Comparison of ENCODE assay signal across 9 cellular contexts in the genomic region with DNA sequence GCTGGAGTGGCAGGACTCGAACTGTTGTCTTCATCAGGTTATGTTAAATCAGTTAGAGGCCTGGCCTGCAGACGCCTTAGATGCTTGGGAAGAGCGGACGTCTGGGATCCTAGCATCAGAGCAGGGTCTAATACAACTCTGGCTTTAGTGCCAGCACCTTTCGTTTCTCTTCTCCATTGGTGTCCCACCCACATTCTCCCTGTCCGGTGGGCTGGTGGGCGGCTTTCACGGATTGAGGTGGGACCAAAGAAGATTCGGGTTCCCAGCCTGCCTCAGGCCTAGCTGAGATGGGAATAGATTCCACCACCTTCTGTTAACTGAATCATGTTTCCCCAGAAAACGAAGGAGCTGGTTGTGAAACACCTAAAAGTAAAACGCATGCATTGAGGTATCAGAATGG. TPM values are rescaled to one million over a fixed set of nuclear protein-coding genes. Genes with fewer than 3 reads are reported as not detected.
DNase-seq lines count a peak whose midpoint lies in the region; ATAC-seq, FAIRE-seq and TF ChIP-seq lines count a peak whose summit lies in the region.
"Had no signal": no experiment of that assay in that cellular context is flagged by ENCODE, and none has a peak within 500 bp of the region (broad histone marks: within the 10 kb centered on the region; RNA-seq: fewer than 3 reads in every experiment).

No MANE protein-coding gene starts in this region.

- H3K4ac ChIP-seq in H1 (replicated peaks; ENCODE audit: insufficient read length, low read depth, low read length): no peak overlapping the region

- H3K9me3 ChIP-seq in Caco-2 (no peaks in the 10 kb centered on the region), Loucy (ENCODE audit: insufficient read depth, low read depth, low read length) (no peaks in the 10 kb centered on the region), H1 (ENCODE audit: insufficient read depth in 2 of 2, low read depth in 1 of 2, low read length in 1 of 2) (no peaks in the 10 kb centered on the region), parathyroid adenoma (ENCODE audit: control insufficient read depth, low read length) (no peaks in the 10 kb centered on the region)

- H4K8ac ChIP-seq in H1 (ENCODE audit: extremely low read depth, insufficient read depth, low read length): no peak overlapping the region

- H3K36me3 Mint-ChIP-seq in Caco-2 (ENCODE audit: insufficient read depth, unreplicated experiment): no peaks in the 10 kb centered on the region

- H2AK5ac ChIP-seq in H1 (ENCODE audit: low read depth, low read length): no peak overlapping the region

- TF ChIP-seq POLR2A in H1 (IDR thresholded peaks at IDR 0.05; ENCODE audit: control extremely low read depth in 1 of 2, low read depth in 2 of 2, low read length in 2 of 2) (no peak), GM18505 (IDR thresholded peaks at IDR 0.05; ENCODE audit: borderline replicate concordance, extremely low read depth, insufficient read depth, insufficient read length) (no peak)

- 62% methylated on average over 11 of the region's 11 CpGs; no CpG with 5 or more reads in 1 of the 2 experiments for WGBS in H1 (ENCODE audit: extremely low coverage in 1 of 2, insufficient coverage in 1 of 2, insufficient read length in 1 of 2, insufficient replicate concordance in 2 of 2, low coverage in 1 of 2, low lambda C conversion rate in 2 of 2, missing lambda C conversion rate in 1 of 2), 2 experiments

- TF ChIP-seq RAD21 in H1 (IDR thresholded peaks at IDR 0.05 in 1 of 2, conservative IDR thresholded peaks at IDR 0.05 in 1 of 2; ENCODE audit: low read depth in 2 of 2, low read length in 2 of 2): no peak

- no peak overlapping the region for H3K27ac ChIP-seq in H1 (ENCODE audit: low read depth, low read length)
- no peak overlapping the region for H3K27ac ChIP-seq in parathyroid adenoma

- H3K4me1 Mint-ChIP-seq in Caco-2 (ENCODE audit: low read depth, unreplicated experiment): no peaks in the 10 kb centered on the region

- POLR2A ChIA-PET in Caco-2 (lab: Charles Lee): no interaction called here
- POLR2A ChIA-PET in H1 (lab: Charles Lee; ENCODE audit: partially characterized antibody): interaction anchor here (1.2 to 1.5 kb wide), 5 partner anchors 9 to 32 kb away, joined by 3 to 7 read pairs (median 3); no protein-coding TSS in a partner anchor

- H2BK15ac ChIP-seq in H1 (ENCODE audit: low read length): no peak overlapping the region

- H3K27ac Mint-ChIP-seq in Caco-2 (ENCODE audit: unreplicated experiment): no peak overlapping the region

- H2BK12ac ChIP-seq in H1 (ENCODE audit: low read depth, low read length): no peak overlapping the region

- FAIRE-seq in H1 (lab: Jason Lieb, UNC): no peak

- no peaks in the 10 kb centered on the region for H3K4me1 ChIP-seq in Caco-2
- H3K4me1 ChIP-seq in Loucy (ENCODE audit: insufficient read depth, low read length, poor library complexity, severe bottlenecking): peaks cover 30% of the 10 kb centered on the region
- peaks cover 0 to 4% (median 3%) of the 10 kb centered on the region in 4 experiments; a peak in 4 of 7 replicates for H3K4me1 ChIP-seq in H1 (replicated peaks in 1 of 4; ENCODE audit: control insufficient read depth in 3 of 4, insufficient read depth in 4 of 4, low read length in 3 of 4)
- no peaks in the 10 kb centered on the region for H3K4me1 ChIP-seq in parathyroid adenoma

- no peak for TF ChIP-seq EP300 in H1 (IDR thresholded peaks at IDR 0.05; ENCODE audit: borderline replicate concordance in 1 of 2, low read depth in 2 of 2, low read length in 2 of 2)

- no peaks in the 10 kb centered on the region for H3K79me1 ChIP-seq in H1 (ENCODE audit: low read depth, low read length)

- peaks cover 3% of the 10 kb centered on the region for H3K27me3 Mint-ChIP-seq in Caco-2 (ENCODE audit: insufficient read depth, unreplicated experiment)

- CTCF ChIA-PET in Caco-2 (lab: Charles Lee) (no interaction called here), H1 (lab: Charles Lee; ENCODE audit: partially characterized antibody) (interaction anchor here (0.6 to 1.1 kb wide), 3 partner anchors 34 to 637 kb away, joined by 3 read pairs; no protein-coding TSS in a partner anchor)

- no peak overlapping the region for H3K14ac ChIP-seq in H1 (ENCODE audit: insufficient read length)

- H2AFZ ChIP-seq in Loucy (ENCODE audit: low read length) (no peak overlapping the region), H1 (ENCODE audit: low read length) (no peak overlapping the region), parathyroid adenoma (peak overlapping the region; percentile 90)

- H3K9ac ChIP-seq in Loucy (ENCODE audit: low read depth, low read length, poor library complexity, severe bottlenecking): peak overlapping the region; percentile 83
- no peak overlapping the region; a peak in 2 of 7 replicates for H3K9ac ChIP-seq in H1 (replicated peaks in 1 of 4; ENCODE audit: extremely low read depth in 1 of 4, low read depth in 3 of 4, low read length in 3 of 4)
- no peak overlapping the region for H3K9ac ChIP-seq in parathyroid adenoma

- H3K56ac ChIP-seq in H1 (replicated peaks; ENCODE audit: insufficient read length, low read depth, low read length): no peak overlapping the region

- H3K79me2 ChIP-seq in Loucy (ENCODE audit: insufficient read depth, low read length) (peaks cover 47% of the 10 kb centered on the region), H1 (ENCODE audit: control insufficient read depth in 1 of 2, insufficient read depth in 2 of 2, low read length in 2 of 2) (peaks cover 0 to 23% of the 10 kb centered on the region in 2 experiments; a peak in 2 of 4 replicates), parathyroid adenoma (no peaks in the 10 kb centered on the region)

- H3K23ac ChIP-seq in H1 (ENCODE audit: insufficient read length): no peak overlapping the region

- no peak overlapping the region for H2BK120ac ChIP-seq in H1 (replicated peaks; ENCODE audit: low read depth, low read length)

- no peaks in the 10 kb centered on the region for H3K9me2 ChIP-seq in Loucy (replicated peaks; ENCODE audit: low read depth, low read length)

- DNase-seq in Caco-2: no peak
- DNase-seq in H1 (ENCODE audit: low read depth in 1 of 2, low spot score in 2 of 2): no peak
- DNase-seq in DMS153 (lab: John Stamatoyannopoulos, UW): no peak
- no peak for DNase-seq in hepatic stellate cell (ENCODE audit: low spot score)
- no peak for DNase-seq in HT-29 (ENCODE audit: low spot score)
- DNase-seq: NCI-H1436 had no signal

- no peak overlapping the region for H3K18ac ChIP-seq in H1 (ENCODE audit: extremely low read depth, low read length)

- TF ChIP-seq CTCF in Caco-2 (IDR thresholded peaks at IDR 0.05; ENCODE audit: insufficient read depth in 1 of 2, low read depth in 1 of 2, low read length in 1 of 2, severe bottlenecking in 1 of 2, unreplicated experiment in 1 of 2) (no peak), Loucy (conservative IDR thresholded peaks at IDR 0.05; ENCODE audit: low read length) (no peak), H1 (IDR thresholded peaks at IDR 0.05; ENCODE audit: control extremely low read depth in 1 of 3, insufficient read depth in 1 of 3, low read depth in 1 of 3, low read length in 3 of 3) (no peak), parathyroid adenoma (IDR thresholded peaks at IDR 0.05) (no peak)

- intact Hi-C loops in Caco-2 (cut with micrococcal nuclease; ENCODE audit: unreplicated experiment): no loop called here

- TSS peak; percentile 36 for BruUV-seq in Caco-2 (replicated peaks; lab: Mats Ljungman, UMichigan)

- no peaks in the 10 kb centered on the region for H3F3A ChIP-seq in Loucy (ENCODE audit: low read depth)

- H2BK5ac ChIP-seq in H1 (ENCODE audit: low read depth, low read length): no peak overlapping the region

- peak overlapping the region; percentile 89 for H3K4me2 ChIP-seq in Loucy (ENCODE audit: low read depth, low read length, poor library complexity, severe bottlenecking)
- peak overlapping the region; percentile 46 to 60 for H3K4me2 ChIP-seq in H1 (ENCODE audit: insufficient read depth in 1 of 2, low read depth in 2 of 2, low read length in 2 of 2)
- peak overlapping the region; percentile 57 for H3K4me2 ChIP-seq in parathyroid adenoma (ENCODE audit: low read length)

- no peak for ATAC-seq in GM18505 (IDR thresholded peaks at IDR 0.05; ENCODE audit: unreplicated experiment)

- no peak overlapping the region for H4K5ac ChIP-seq in H1 (ENCODE audit: insufficient read length, low read depth, low read length)

- H4K20me1 ChIP-seq in Loucy (ENCODE audit: insufficient read depth, low read length, poor library complexity, severe bottlenecking) (peaks cover 4% of the 10 kb centered on the region), H1 (replicated peaks in 1 of 2; ENCODE audit: control insufficient read depth in 1 of 2, insufficient read depth in 2 of 2, low read length in 2 of 2) (no peaks in the 10 kb centered on the region)

- peak overlapping the region; percentile 78 for H3K4me3 ChIP-seq in Caco-2 (ENCODE audit: low read depth, low read length)
- peak overlapping the region; percentile 90 for H3K4me3 ChIP-seq in Loucy (ENCODE audit: low read length, poor library complexity, severe bottlenecking)
- H3K4me3 ChIP-seq in H1 (ENCODE audit: extremely low read depth in 1 of 4, insufficient read depth in 2 of 4, low read depth in 3 of 4, low read length in 4 of 4): peak overlapping the region; percentile 60 to 84 (median 72)
- H3K4me3 ChIP-seq in parathyroid adenoma (ENCODE audit: low read depth, low read length): peak overlapping the region; percentile 66

- H3K4me3 Mint-ChIP-seq in Caco-2 (ENCODE audit: unreplicated experiment): peak overlapping the region; percentile 72

- no peak overlapping the region for H4K91ac ChIP-seq in H1 (replicated peaks; ENCODE audit: insufficient read length, low read length)

- H3K36me3 ChIP-seq in Caco-2 (ENCODE audit: control insufficient read depth, insufficient read depth, low read length): no peaks in the 10 kb centered on the region
- no peaks in the 10 kb centered on the region for H3K36me3 ChIP-seq in Loucy (ENCODE audit: insufficient read depth, low read length)
- no peaks in the 10 kb centered on the region for H3K36me3 ChIP-seq in H1 (ENCODE audit: control insufficient read depth in 2 of 4, insufficient read depth in 4 of 4, low read length in 3 of 4)
- H3K36me3 ChIP-seq in parathyroid adenoma (ENCODE audit: control insufficient read depth, insufficient read depth, low read length): no peaks in the 10 kb centered on the region

- no peak overlapping the region for H2BK20ac ChIP-seq in H1 (ENCODE audit: low read length)

- H3K9me3 Mint-ChIP-seq in Caco-2 (ENCODE audit: unreplicated experiment): no peaks in the 10 kb centered on the region

- H3K27me3 ChIP-seq in Caco-2 (replicated peaks; ENCODE audit: control insufficient read depth, insufficient read depth, low read length) (no peaks in the 10 kb centered on the region), Loucy (ENCODE audit: insufficient read depth, low read length, poor library complexity, severe bottlenecking) (no peaks in the 10 kb centered on the region), H1 (replicated peaks in 1 of 4; ENCODE audit: control insufficient read depth in 3 of 4, extremely low read depth in 1 of 4, insufficient read depth in 3 of 4, low read length in 3 of 4) (no peaks in the 10 kb centered on the region), parathyroid adenoma (ENCODE audit: control insufficient read depth, insufficient read depth, low read length) (no peaks in the 10 kb centered on the region)

- peaks cover 4% of the 10 kb centered on the region; the same call in 1 of the 2 replicates for H3K23me2 ChIP-seq in H1 (ENCODE audit: low read depth, low read length)

RNA-seq across cellular contexts. Expression of gene PDK3, which starts 0.9 kb away (rescaled TPM):
- 4.0 and 4.9 TPM in 2 replicates for total RNA-seq in Caco-2 (2022)
- 24.8 and 25.5 TPM in 2 replicates for total RNA-seq in H1 (2021; fragmentation: NEBNext Ultra II Directional; extraction: Animal tissue kit (Norgen Biotek cat#: 25700))
- 17.4 and 22.5 TPM in 2 replicates for polyA plus RNA-seq in H1 (2011; rRNA removed)
- polyA plus RNA-seq in H1 (2011; cell fraction: cytosol; rRNA removed): 19.3 TPM
- 11.9 TPM for polyA plus RNA-seq in H1 (2011; cell fraction: nucleus; rRNA removed)
- polyA plus RNA-seq in H1 (2012, experiment 1 of 2): 9.6 to 12.1 TPM (median 12.0 TPM) in 4 replicates
- 10.8 TPM for polyA plus RNA-seq in H1 (2012, experiment 2 of 2)
- 11.2 TPM for polyA plus RNA-seq in H1 (2013, experiment 1 of 2)
- 11.7 TPM for polyA plus RNA-seq in H1 (2013, experiment 2 of 2)
- 50.4 and 75.6 TPM in 2 replicates for polyA minus RNA-seq in H1 (2011; rRNA and poly(A)+ RNA removed)
- 25.6 TPM for polyA minus RNA-seq in H1 (2011; cell fraction: cytosol; rRNA and poly(A)+ RNA removed)
- 26.0 TPM for polyA minus RNA-seq in H1 (2011; cell fraction: nucleus; rRNA and poly(A)+ RNA removed)
- 2.0 and 2.1 TPM in 2 replicates for total RNA-seq in HT-29 (2014; rRNA removed; shearing (Covaris generic))
